ENCODE assay signal across 10 cellular contexts in genomic region chr6:105346052-105346451, GRCh38. TPM values are rescaled to one million over a fixed set of nuclear protein-coding genes. Genes with fewer than 3 reads are reported as not detected.
DNase-seq lines count a peak whose midpoint lies in the region; ATAC-seq, FAIRE-seq and TF ChIP-seq lines count a peak whose summit lies in the region.
"Had no signal": no experiment of that assay in that cellular context is flagged by ENCODE, and none has a peak within 500 bp of the region (broad histone marks: within the 10 kb centered on the region; RNA-seq: fewer than 3 reads in every experiment).

No MANE protein-coding gene starts in this region.

- ATAC-seq in Right ventricle myocardium superior (ENCODE audit: poor library complexity) (peak; percentile 69), GM18873 (IDR thresholded peaks at IDR 0.05; ENCODE audit: low FRiP score, unreplicated experiment) (no peak), GM18502 (IDR thresholded peaks at IDR 0.05; ENCODE audit: poor library complexity, unreplicated experiment) (no peak)

- intact Hi-C loops in Right ventricle myocardium superior (cut with DNase I) (no loop called here), cardiac septum (cut with DNase I) (no loop called here), dorsolateral prefrontal cortex (cut with DNase I) (no loop called here)

- peak overlapping the region; percentile 10 to 87 (median 72) for H3K27ac ChIP-seq in dorsolateral prefrontal cortex

- in situ Hi-C loops in ACHN (cut with HindIII; ENCODE audit: low pct_ligation_motif_present, low pct_unique_long_range_greater_than_20kb, low sequenced_read_pairs), result no loop called here

- H3K4me3 ChIP-seq in dorsolateral prefrontal cortex, result no peak overlapping the region

- H3K27me3 ChIP-seq in dorsolateral prefrontal cortex, result no peaks in the 10 kb centered on the region

- FAIRE-seq in RCC 7860 (lab: Jason Lieb, UNC), result no peak

- DNase-seq in Right ventricle myocardium superior (no peak), cardiac septum (ENCODE audit: low spot score) (no peak), dorsolateral prefrontal cortex (no peak), kidney tubule cell (ENCODE audit: low spot score) (peak; percentile 88), ACHN (no peak), RCC 7860 (ENCODE audit: low spot score) (no peak)
- DNase-seq: NCI-H2107, SW 1271 had no signal

- TF ChIP-seq CTCF in dorsolateral prefrontal cortex (IDR thresholded peaks at IDR 0.05 in 54 of 56, conservative IDR thresholded peaks at IDR 0.05 in 2 of 56; ENCODE audit: low read depth in 1 of 56, partially characterized antibody in 56 of 56), result no peak

RNA-seq across cellular contexts. Expression of gene PREP, which starts 56.8 kb away (rescaled TPM):
- 23.0 TPM for total RNA-seq in Right ventricle myocardium superior
- 26.2 TPM for total RNA-seq in cardiac septum
- total RNA-seq in dorsolateral prefrontal cortex, result 10 to 100 TPM; 17.2 to 55.8 (median 38.5) TPM
